In genomic region chr1:880511-880910, GRCh38 we compare ENCODE assay signal across 1 cellular context. TPM values are rescaled to one million over a fixed set of nuclear protein-coding genes. Genes with fewer than 3 reads are reported as not detected.
"Had no signal": no experiment of that assay in that cellular context is flagged by ENCODE, and none has a peak within 500 bp of the region (broad histone marks: within the 10 kb centered on the region; RNA-seq: fewer than 3 reads in every experiment).

No MANE protein-coding gene starts in this region.

RNA-seq across cellular contexts. Expression of gene SAMD11, which starts 43.2 kb away (rescaled TPM):
- total RNA-seq: natural killer cell treated with Interleukin-12 subunit alpha and Interleukin-12 subunit beta and Interleukin-15 and Interleukin-18, amount 100 ng/mL, for 72 hours had no signal
